In the genomic region with DNA sequence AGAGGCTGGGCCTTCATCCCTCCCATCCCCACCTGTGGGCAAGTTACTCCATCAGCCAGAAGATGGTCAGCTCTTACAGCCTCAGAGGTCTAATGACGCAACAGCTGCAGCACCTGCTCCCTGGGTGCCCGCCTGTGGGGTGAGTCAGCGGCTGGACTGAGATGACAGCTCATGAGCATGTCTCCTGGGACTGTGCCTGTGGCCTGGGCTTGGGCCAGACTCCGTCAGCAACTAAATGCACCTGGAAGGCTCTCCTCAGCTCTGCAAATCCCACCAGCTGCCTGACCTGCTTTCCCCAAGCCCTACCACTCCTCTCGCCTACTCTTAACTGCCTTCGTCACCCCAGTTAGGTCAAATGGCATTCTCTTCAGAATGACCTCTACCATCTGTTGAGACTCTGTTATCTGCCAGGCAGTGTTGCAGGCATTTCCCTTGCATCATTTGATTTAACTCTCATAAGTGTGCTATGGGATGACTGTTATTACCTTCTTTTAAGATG, we compare ENCODE assay signal across 1 cellular context.
TF ChIP-seq lines count a peak whose summit lies in the region.

No MANE protein-coding gene starts in this region.

TF ChIP-seq in K562, 482 proteins besides CTCF, POLR2A, EP300 and RAD21 (continued from another document and continues in another):
- TF ChIP-seq, protein P1, sequence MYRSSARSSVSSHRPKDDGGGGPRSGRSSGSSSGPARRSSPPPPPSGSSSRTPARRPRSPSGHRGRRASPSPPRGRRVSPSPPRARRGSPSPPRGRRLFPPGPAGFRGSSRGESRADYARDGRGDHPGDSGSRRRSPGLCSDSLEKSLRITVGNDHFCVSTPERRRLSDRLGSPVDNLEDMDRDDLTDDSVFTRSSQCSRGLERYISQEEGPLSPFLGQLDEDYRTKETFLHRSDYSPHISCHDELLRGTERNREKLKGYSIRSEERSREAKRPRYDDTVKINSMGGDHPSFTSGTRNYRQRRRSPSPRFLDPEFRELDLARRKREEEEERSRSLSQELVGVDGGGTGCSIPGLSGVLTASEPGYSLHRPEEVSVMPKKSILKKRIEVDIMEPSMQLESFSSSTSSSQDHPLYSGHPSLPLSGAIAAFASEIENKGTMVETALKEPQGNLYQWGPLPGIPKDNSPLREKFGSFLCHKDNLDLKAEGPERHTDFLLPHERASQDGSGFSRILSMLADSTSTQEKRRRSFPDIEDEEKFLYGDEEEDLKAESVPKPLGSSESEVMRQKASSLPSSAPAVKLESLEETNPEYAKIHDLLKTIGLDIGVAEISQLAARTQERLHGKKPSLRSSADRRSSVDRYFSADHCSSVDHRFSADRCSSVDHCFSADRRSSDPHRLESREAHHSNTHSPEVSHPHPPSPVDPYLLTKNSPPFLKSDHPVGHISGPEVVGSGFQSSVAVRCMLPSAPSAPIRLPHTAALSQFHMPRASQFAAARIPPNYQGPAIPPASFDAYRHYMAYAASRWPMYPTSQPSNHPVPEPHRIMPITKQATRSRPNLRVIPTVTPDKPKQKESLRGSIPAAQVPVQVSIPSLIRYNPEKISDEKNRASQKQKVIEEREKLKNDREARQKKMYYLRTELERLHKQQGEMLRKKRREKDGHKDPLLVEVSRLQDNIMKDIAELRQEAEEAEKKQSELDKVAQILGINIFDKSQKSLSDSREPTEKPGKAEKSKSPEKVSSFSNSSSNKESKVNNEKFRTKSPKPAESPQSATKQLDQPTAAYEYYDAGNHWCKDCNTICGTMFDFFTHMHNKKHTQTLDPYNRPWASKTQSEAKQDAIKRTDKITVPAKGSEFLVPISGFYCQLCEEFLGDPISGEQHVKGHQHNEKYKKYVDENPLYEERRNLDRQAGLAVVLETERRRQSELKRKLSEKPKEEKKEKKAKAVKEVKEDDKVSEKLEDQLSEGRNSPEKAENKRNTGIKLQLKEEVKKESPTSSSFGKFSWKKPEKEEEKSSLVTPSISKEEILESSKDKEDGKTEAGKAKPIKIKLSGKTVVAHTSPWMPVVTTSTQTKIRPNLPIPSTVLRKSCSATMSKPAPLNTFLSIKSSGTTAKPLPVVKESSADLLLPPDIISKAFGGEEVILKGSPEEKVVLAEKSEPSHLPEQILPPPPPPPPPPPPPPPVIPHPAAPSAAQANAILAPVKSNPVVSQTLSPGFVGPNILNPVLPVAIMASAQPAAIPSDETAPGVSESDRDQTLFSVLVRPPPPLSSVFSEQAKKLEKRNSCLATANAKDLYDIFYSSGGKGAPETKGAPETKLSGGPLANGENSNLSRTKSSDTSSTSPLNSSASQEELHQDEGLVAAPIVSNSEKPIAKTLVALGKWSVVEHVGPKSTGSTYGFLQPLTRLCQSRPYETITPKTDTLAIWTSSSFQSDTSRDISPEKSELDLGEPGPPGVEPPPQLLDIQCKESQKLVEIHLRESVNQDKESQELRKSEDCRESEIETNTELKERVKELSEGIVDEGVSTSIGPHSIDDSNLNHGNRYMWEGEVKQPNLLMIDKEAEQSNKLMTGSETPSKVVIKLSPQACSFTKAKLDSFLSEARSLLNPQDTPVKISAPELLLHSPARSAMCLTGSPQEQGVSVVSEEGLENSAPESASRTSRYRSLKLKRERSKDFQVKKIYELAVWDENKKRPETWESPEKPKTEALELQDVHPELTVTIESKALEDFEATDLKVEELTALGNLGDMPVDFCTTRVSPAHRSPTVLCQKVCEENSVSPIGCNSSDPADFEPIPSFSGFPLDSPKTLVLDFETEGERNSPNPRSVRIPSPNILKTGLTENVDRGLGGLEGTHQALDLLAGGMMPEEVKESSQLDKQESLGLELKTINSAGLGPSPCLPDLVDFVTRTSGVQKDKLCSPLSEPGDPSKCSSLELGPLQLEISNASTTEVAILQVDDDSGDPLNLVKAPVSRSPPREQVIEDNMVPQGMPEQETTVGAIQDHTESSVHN (IDR thresholded peaks at IDR 0.05; ENCODE audit: borderline replicate concordance in 1 of 2, low read depth in 1 of 2) = peak in 1 of 2 experiments; percentile 85; a peak in 2 of 4 replicates
- TF ChIP-seq SREBF1 (IDR thresholded peaks at IDR 0.05; ENCODE audit: borderline replicate concordance, low read depth, low read length) = no peak
- TF ChIP-seq, protein P2, sequence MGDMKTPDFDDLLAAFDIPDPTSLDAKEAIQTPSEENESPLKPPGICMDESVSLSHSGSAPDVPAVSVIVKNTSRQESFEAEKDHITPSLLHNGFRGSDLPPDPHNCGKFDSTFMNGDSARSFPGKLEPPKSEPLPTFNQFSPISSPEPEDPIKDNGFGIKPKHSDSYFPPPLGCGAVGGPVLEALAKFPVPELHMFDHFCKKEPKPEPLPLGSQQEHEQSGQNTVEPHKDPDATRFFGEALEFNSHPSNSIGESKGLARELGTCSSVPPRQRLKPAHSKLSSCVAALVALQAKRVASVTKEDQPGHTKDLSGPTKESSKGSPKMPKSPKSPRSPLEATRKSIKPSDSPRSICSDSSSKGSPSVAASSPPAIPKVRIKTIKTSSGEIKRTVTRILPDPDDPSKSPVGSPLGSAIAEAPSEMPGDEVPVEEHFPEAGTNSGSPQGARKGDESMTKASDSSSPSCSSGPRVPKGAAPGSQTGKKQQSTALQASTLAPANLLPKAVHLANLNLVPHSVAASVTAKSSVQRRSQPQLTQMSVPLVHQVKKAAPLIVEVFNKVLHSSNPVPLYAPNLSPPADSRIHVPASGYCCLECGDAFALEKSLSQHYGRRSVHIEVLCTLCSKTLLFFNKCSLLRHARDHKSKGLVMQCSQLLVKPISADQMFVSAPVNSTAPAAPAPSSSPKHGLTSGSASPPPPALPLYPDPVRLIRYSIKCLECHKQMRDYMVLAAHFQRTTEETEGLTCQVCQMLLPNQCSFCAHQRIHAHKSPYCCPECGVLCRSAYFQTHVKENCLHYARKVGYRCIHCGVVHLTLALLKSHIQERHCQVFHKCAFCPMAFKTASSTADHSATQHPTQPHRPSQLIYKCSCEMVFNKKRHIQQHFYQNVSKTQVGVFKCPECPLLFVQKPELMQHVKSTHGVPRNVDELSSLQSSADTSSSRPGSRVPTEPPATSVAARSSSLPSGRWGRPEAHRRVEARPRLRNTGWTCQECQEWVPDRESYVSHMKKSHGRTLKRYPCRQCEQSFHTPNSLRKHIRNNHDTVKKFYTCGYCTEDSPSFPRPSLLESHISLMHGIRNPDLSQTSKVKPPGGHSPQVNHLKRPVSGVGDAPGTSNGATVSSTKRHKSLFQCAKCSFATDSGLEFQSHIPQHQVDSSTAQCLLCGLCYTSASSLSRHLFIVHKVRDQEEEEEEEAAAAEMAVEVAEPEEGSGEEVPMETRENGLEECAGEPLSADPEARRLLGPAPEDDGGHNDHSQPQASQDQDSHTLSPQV (IDR thresholded peaks at IDR 0.05) = 0 out of 2 replicates have a peak, but pooled peaks have one; percentile 34
- TF ChIP-seq, protein P3, sequence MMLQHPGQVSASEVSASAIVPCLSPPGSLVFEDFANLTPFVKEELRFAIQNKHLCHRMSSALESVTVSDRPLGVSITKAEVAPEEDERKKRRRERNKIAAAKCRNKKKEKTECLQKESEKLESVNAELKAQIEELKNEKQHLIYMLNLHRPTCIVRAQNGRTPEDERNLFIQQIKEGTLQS (IDR thresholded peaks at IDR 0.05) = peak; percentile 98
- TF ChIP-seq, protein P3 (CRISPR knock-in tag; conservative IDR thresholded peaks at IDR 0.05) = 0 out of 2 replicates have a peak, but pooled peaks have one; percentile 60
- no peak for TF ChIP-seq ZBTB17 (CRISPR knock-in tag; IDR thresholded peaks at IDR 0.05)
- TF ChIP-seq TEAD4 (IDR thresholded peaks at IDR 0.05; ENCODE audit: low read length) = peak; percentile 48
- no peak for TF ChIP-seq TEAD4 (CRISPR knock-in tag; IDR thresholded peaks at IDR 0.05; ENCODE audit: borderline replicate concordance)
- peak; percentile 66 to 85; a peak in 3 of 4 replicates for TF ChIP-seq TRIM24 (IDR thresholded peaks at IDR 0.05)
- TF ChIP-seq, protein P4, sequence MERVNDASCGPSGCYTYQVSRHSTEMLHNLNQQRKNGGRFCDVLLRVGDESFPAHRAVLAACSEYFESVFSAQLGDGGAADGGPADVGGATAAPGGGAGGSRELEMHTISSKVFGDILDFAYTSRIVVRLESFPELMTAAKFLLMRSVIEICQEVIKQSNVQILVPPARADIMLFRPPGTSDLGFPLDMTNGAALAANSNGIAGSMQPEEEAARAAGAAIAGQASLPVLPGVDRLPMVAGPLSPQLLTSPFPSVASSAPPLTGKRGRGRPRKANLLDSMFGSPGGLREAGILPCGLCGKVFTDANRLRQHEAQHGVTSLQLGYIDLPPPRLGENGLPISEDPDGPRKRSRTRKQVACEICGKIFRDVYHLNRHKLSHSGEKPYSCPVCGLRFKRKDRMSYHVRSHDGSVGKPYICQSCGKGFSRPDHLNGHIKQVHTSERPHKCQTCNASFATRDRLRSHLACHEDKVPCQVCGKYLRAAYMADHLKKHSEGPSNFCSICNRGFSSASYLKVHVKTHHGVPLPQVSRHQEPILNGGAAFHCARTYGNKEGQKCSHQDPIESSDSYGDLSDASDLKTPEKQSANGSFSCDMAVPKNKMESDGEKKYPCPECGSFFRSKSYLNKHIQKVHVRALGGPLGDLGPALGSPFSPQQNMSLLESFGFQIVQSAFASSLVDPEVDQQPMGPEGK (CRISPR knock-in tag; IDR thresholded peaks at IDR 0.05; ENCODE audit: borderline replicate concordance) = no peak
- TF ChIP-seq ARID1B (IDR thresholded peaks at IDR 0.05) = peak; percentile 60; the same call in 1 of the 2 replicates
- TF ChIP-seq ESRRA (IDR thresholded peaks at IDR 0.05; ENCODE audit: borderline replicate concordance, low read depth) = peak; percentile 48; the same call in 1 of the 2 replicates
- peak; percentile 87 for TF ChIP-seq CEBPG (CRISPR knock-in tag; IDR thresholded peaks at IDR 0.05)
- TF ChIP-seq CEBPG (tag; conservative IDR thresholded peaks at IDR 0.05 in 1 of 2, IDR thresholded peaks at IDR 0.05 in 1 of 2) = peak; percentile 89 to 90
- TF ChIP-seq CBX5 (IDR thresholded peaks at IDR 0.05; ENCODE audit: borderline replicate concordance, low read depth) = no peak
- no peak for TF ChIP-seq RAD51 (IDR thresholded peaks at IDR 0.05; ENCODE audit: borderline replicate concordance, low read depth)
- TF ChIP-seq DPF2 (IDR thresholded peaks at IDR 0.05) = peak; percentile 52
- peak; percentile 91 for TF ChIP-seq CTBP1 (IDR thresholded peaks at IDR 0.05; ENCODE audit: borderline replicate concordance)
- peak; percentile 80 for TF ChIP-seq SMAD4 (CRISPR knock-in tag; conservative IDR thresholded peaks at IDR 0.05)
- TF ChIP-seq, protein P5, sequence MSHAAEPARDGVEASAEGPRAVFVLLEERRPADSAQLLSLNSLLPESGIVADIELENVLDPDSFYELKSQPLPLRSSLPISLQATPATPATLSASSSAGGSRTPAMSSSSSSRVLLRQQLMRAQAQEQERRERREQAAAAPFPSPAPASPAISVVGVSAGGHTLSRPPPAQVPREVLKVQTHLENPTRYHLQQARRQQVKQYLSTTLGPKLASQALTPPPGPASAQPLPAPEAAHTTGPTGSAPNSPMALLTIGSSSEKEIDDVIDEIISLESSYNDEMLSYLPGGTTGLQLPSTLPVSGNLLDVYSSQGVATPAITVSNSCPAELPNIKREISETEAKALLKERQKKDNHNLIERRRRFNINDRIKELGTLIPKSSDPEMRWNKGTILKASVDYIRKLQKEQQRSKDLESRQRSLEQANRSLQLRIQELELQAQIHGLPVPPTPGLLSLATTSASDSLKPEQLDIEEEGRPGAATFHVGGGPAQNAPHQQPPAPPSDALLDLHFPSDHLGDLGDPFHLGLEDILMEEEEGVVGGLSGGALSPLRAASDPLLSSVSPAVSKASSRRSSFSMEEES (CRISPR knock-in tag; IDR thresholded peaks at IDR 0.05) = no peak
- TF ChIP-seq, protein P6, sequence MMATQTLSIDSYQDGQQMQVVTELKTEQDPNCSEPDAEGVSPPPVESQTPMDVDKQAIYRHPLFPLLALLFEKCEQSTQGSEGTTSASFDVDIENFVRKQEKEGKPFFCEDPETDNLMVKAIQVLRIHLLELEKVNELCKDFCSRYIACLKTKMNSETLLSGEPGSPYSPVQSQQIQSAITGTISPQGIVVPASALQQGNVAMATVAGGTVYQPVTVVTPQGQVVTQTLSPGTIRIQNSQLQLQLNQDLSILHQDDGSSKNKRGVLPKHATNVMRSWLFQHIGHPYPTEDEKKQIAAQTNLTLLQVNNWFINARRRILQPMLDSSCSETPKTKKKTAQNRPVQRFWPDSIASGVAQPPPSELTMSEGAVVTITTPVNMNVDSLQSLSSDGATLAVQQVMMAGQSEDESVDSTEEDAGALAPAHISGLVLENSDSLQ (IDR thresholded peaks at IDR 0.05) = peak; percentile 29; the same call in 1 of the 2 replicates
- peak; percentile 93 for TF ChIP-seq FOSL1 (tag; conservative IDR thresholded peaks at IDR 0.05)
- TF ChIP-seq ZFP36 (IDR thresholded peaks at IDR 0.05; ENCODE audit: low read depth, low read length, partially characterized antibody) = peak; percentile 3
- 0 out of 2 replicates have a peak, but pooled peaks have one; percentile 4 for TF ChIP-seq NFE2 (IDR thresholded peaks at IDR 0.05; ENCODE audit: low read depth)
- TF ChIP-seq, protein P7, sequence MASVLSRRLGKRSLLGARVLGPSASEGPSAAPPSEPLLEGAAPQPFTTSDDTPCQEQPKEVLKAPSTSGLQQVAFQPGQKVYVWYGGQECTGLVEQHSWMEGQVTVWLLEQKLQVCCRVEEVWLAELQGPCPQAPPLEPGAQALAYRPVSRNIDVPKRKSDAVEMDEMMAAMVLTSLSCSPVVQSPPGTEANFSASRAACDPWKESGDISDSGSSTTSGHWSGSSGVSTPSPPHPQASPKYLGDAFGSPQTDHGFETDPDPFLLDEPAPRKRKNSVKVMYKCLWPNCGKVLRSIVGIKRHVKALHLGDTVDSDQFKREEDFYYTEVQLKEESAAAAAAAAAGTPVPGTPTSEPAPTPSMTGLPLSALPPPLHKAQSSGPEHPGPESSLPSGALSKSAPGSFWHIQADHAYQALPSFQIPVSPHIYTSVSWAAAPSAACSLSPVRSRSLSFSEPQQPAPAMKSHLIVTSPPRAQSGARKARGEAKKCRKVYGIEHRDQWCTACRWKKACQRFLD (CRISPR knock-in tag; IDR thresholded peaks at IDR 0.05) = 0 out of 2 replicates have a peak, but pooled peaks have one; percentile 34
- TF ChIP-seq CBFA2T2 (conservative IDR thresholded peaks at IDR 0.05) = peak; percentile 84
- peak; percentile 60 for TF ChIP-seq TAL1 (IDR thresholded peaks at IDR 0.05)
- TF ChIP-seq TOE1 (IDR thresholded peaks at IDR 0.05; ENCODE audit: borderline replicate concordance) = peak; percentile 33; the same call in 1 of the 2 replicates
- no peak for TF ChIP-seq TOE1 (CRISPR knock-in tag; IDR thresholded peaks at IDR 0.05; ENCODE audit: borderline replicate concordance, low read depth)
- 0 out of 2 replicates have a peak, but pooled peaks have one; percentile 20 for TF ChIP-seq MTA3 (IDR thresholded peaks at IDR 0.05; ENCODE audit: borderline replicate concordance)
- peak; percentile 43 for TF ChIP-seq TCF3 (CRISPR knock-in tag; IDR thresholded peaks at IDR 0.05)
- peak; percentile 43 for TF ChIP-seq EP400 (IDR thresholded peaks at IDR 0.05)
- TF ChIP-seq, protein P8, sequence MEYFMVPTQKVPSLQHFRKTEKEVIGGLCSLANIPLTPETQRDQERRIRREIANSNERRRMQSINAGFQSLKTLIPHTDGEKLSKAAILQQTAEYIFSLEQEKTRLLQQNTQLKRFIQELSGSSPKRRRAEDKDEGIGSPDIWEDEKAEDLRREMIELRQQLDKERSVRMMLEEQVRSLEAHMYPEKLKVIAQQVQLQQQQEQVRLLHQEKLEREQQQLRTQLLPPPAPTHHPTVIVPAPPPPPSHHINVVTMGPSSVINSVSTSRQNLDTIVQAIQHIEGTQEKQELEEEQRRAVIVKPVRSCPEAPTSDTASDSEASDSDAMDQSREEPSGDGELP (CRISPR knock-in tag; IDR thresholded peaks at IDR 0.05; ENCODE audit: borderline replicate concordance) = peak; percentile 19; the same call in 1 of the 2 replicates
- peak; percentile 18; the same call in 1 of the 2 replicates for TF ChIP-seq MYBL2 (IDR thresholded peaks at IDR 0.05; ENCODE audit: low read depth)
- TF ChIP-seq MYBL2 (CRISPR knock-in tag; IDR thresholded peaks at IDR 0.05; ENCODE audit: borderline replicate concordance) = no peak
